Comparison of ENCODE assay signal across 18 cellular contexts in genomic region chr2:171146071-171146470, GRCh38.
"Had no signal": no experiment of that assay in that cellular context is flagged by ENCODE, and none has a peak within 500 bp of the region (broad histone marks: within the 10 kb centered on the region; RNA-seq: fewer than 3 reads in every experiment).

No MANE protein-coding gene starts in this region.

- H3K9me3 ChIP-seq: heart left ventricle, left ventricle myocardium inferior, tibial artery had no signal

- H3K27me3 ChIP-seq: brain microvascular endothelial cell, heart left ventricle, tibial artery had no signal

- H3K4me3 ChIP-seq: heart left ventricle, left ventricle myocardium inferior, tibial artery had no signal

- ATAC-seq: activated naive CD8-positive, alpha-beta T cell treated with anti-CD3 and anti-CD28 coated beads, Interleukin-2, amount 50 U/mL, for 24 hours had no signal

- H3K27me3 Mint-ChIP-seq: activated B cell treated with CpG ODN at 0.5 μM for 24 hours; activated CD4-positive, alpha-beta memory T cell treated with anti-CD3 and anti-CD28 coated beads for 36 hours; activated naive CD4-positive, alpha-beta T cell treated with anti-CD3 and anti-CD28 coated beads, Interleukin-2, amount 10 ng/mL, durations not matched to agents 7 days and 5 days; activated naive CD8-positive, alpha-beta T cell treated with anti-CD3 and anti-CD28 coated beads, Interleukin-2, amount 50 U/mL, for 24 hours; activated T-cell treated with anti-CD3 and anti-CD28 coated beads, Interleukin-2, amount 50 U/mL, for 24 hours; naive thymus-derived CD4-positive, alpha-beta T cell; stimulated activated naive B cell treated with anti-CD40 and anti-IgM and Interleukin-4, amounts not matched to agents 10 μg/mL and 1 μg/mL and 100 μg/mL, for 72 hours had no signal

- H3K27ac Mint-ChIP-seq: activated CD4-positive, alpha-beta memory T cell treated with anti-CD3 and anti-CD28 coated beads for 36 hours; activated naive CD4-positive, alpha-beta T cell treated with anti-CD3 and anti-CD28 coated beads, Interleukin-2, amount 10 ng/mL, durations not matched to agents 7 days and 5 days; activated naive CD8-positive, alpha-beta T cell treated with anti-CD3 and anti-CD28 coated beads, Interleukin-2, amount 50 U/mL, for 24 hours had no signal

- H3K9ac ChIP-seq: parathyroid adenoma had no signal

- H3K4me3 Mint-ChIP-seq: activated CD4-positive, alpha-beta memory T cell treated with anti-CD3 and anti-CD28 coated beads for 36 hours; activated naive CD4-positive, alpha-beta T cell treated with anti-CD3 and anti-CD28 coated beads, Interleukin-2, amount 10 ng/mL, durations not matched to agents 7 days and 5 days; activated naive CD8-positive, alpha-beta T cell treated with anti-CD3 and anti-CD28 coated beads, Interleukin-2, amount 50 U/mL, for 24 hours; activated T-cell treated with anti-CD3 and anti-CD28 coated beads, Interleukin-2, amount 50 U/mL, for 24 hours; endodermal cell had no signal

- H2AFZ ChIP-seq: parathyroid adenoma had no signal

- H3K9me3 Mint-ChIP-seq: activated B cell treated with CpG ODN at 0.5 μM for 24 hours; activated CD4-positive, alpha-beta memory T cell treated with anti-CD3 and anti-CD28 coated beads for 36 hours; activated naive CD4-positive, alpha-beta T cell treated with anti-CD3 and anti-CD28 coated beads, Interleukin-2, amount 10 ng/mL, durations not matched to agents 7 days and 5 days; activated naive CD8-positive, alpha-beta T cell treated with anti-CD3 and anti-CD28 coated beads, Interleukin-2, amount 50 U/mL, for 24 hours; activated T-cell treated with anti-CD3 and anti-CD28 coated beads, Interleukin-2, amount 50 U/mL, for 24 hours; naive thymus-derived CD4-positive, alpha-beta T cell had no signal

- DNase-seq: activated B cell treated with CpG ODN at 0.5 μM for 24 hours; activated CD4-positive, alpha-beta memory T cell treated with anti-CD3 and anti-CD28 coated beads for 36 hours; activated CD4-positive, alpha-beta T cell treated with anti-CD3 and anti-CD28 coated beads for 4 hours; activated naive CD4-positive, alpha-beta T cell treated with anti-CD3 and anti-CD28 coated beads, Interleukin-2, amount 10 ng/mL, durations not matched to agents 7 days and 5 days; activated naive CD8-positive, alpha-beta T cell treated with anti-CD3 and anti-CD28 coated beads, Interleukin-2, amount 50 U/mL, for 24 hours; activated T-cell treated with anti-CD3 and anti-CD28 coated beads, Interleukin-2, amount 50 U/mL, for 24 hours; aorta; brain microvascular endothelial cell; central memory CD4-positive, alpha-beta T cell; endodermal cell; heart left ventricle; kidney; left ventricle myocardium inferior; mesenchymal stem cell; naive thymus-derived CD4-positive, alpha-beta T cell; stimulated activated naive B cell treated with anti-CD40 and anti-IgM and Interleukin-4, amounts not matched to agents 10 μg/mL and 1 μg/mL and 100 μg/mL, for 72 hours; tibial artery had no signal

- H3K36me3 ChIP-seq: brain microvascular endothelial cell, heart left ventricle, left ventricle myocardium inferior, tibial artery had no signal

- H3K27ac ChIP-seq: brain microvascular endothelial cell, parathyroid adenoma, tibial artery had no signal
